28 cellular contexts compared by ENCODE assay signal in genomic region chr12:65836419-65837197, GRCh38. TPM values are rescaled to one million over a fixed set of nuclear protein-coding genes. Genes with fewer than 3 reads are reported as not detected.
DNase-seq lines count a peak whose midpoint lies in the region; ATAC-seq, FAIRE-seq and TF ChIP-seq lines count a peak whose summit lies in the region.
"Had no signal": no experiment of that assay in that cellular context is flagged by ENCODE, and none has a peak within 500 bp of the region (broad histone marks: within the 10 kb centered on the region; RNA-seq: fewer than 3 reads in every experiment).

No MANE protein-coding gene starts in this region.

- H3K4me1 ChIP-seq in Panc1 (ENCODE audit: control insufficient read depth, insufficient read depth, low read length) (peaks cover 52% of the 10 kb centered on the region), osteoblast (ENCODE audit: insufficient read depth, low read length) (peaks cover 28% of the 10 kb centered on the region), colonic mucosa (no peaks in the 10 kb centered on the region)
- H3K4me1 ChIP-seq: parathyroid adenoma had no signal

- peak; percentile 79 for FAIRE-seq in H54 (lab: Jason Lieb, UNC)
- FAIRE-seq: endometrium, GM12878, GM19239, H1 had no signal

- POLR2A ChIA-PET in Panc1 (lab: Charles Lee), result interaction anchor here (0.7 kb wide), 1 partner anchor 157 kb away, joined by 6 read pairs; no protein-coding TSS in a partner anchor

- no peak overlapping the region for H3K4me2 ChIP-seq in osteoblast (ENCODE audit: insufficient read depth, low read length)

- peaks cover 97% of the 10 kb centered on the region for H3K79me2 ChIP-seq in osteoblast (ENCODE audit: insufficient read depth, low read length)
- H3K79me2 ChIP-seq: parathyroid adenoma had no signal

- no peak overlapping the region for H2AFZ ChIP-seq in osteoblast (ENCODE audit: low read length)
- H2AFZ ChIP-seq: parathyroid adenoma had no signal

- no peak for DNase-seq in H54 (ENCODE audit: insufficient read length, low spot score)
- DNase-seq in Panc1 (ENCODE audit: low read depth, low spot score), result no peak
- peak; percentile 56 for DNase-seq in cerebellar cortex (ENCODE audit: low spot score)
- no peak for DNase-seq in osteoblast (ENCODE audit: insufficient read length, low spot score, missing footprints)
- DNase-seq in NCI-H1417 treated with DMSO at 0.1 percent for 48 hours (lab: John Stamatoyannopoulos, UW), result no peak
- DNase-seq in coronary artery (ENCODE audit: low spot score), result no peak
- DNase-seq in colonic mucosa, result no peak
- DNase-seq: activated CD4-positive, alpha-beta memory T cell treated with anti-CD3 and anti-CD28 coated beads, Interleukin-2, amount 10 ng/mL, durations not matched to agents 7 days and 5 days; activated CD8-positive, alpha-beta memory T cell treated with anti-CD3 and anti-CD28 coated beads, Interleukin-2, amount 50 U/mL, for 4 hours; activated naive CD4-positive, alpha-beta T cell; activated naive CD8-positive, alpha-beta T cell treated with anti-CD3 and anti-CD28 coated beads, Interleukin-2, amount 50 U/mL, for 24 hours; CD8-positive, alpha-beta memory T cell; central memory CD4-positive, alpha-beta T cell; DMS 273 treated with DMSO at 0.1 percent for 48 hours; dorsolateral prefrontal cortex; immature natural killer cell; NCI-H1694; NCI-H2171; stimulated activated CD4-positive, alpha-beta T cell treated with anti-CD3 and anti-CD28 coated beads, Interleukin-2, amount 100 ng/mL, for 24 hours; T-helper 2 cell had no signal

- intact Hi-C loops in Panc1 (cut with micrococcal nuclease; ENCODE audit: unreplicated experiment) (no loop called here), colonic mucosa (cut with DNase I) (no loop called here)

- H3K9me3 ChIP-seq in Panc1 (ENCODE audit: control insufficient read depth, insufficient read depth, low read depth, low read length) (no peaks in the 10 kb centered on the region), osteoblast (ENCODE audit: low read depth, low read length) (no peaks in the 10 kb centered on the region), colonic mucosa (no peaks in the 10 kb centered on the region)
- H3K9me3 ChIP-seq: thoracic aorta had no signal

- in situ Hi-C loops in Panc1 (cut with HindIII; ENCODE audit: low pct_unique_long_range_greater_than_20kb, low sequenced_read_pairs), result no loop called here

- H3K36me3 ChIP-seq in Panc1 (ENCODE audit: control insufficient read depth, insufficient read depth, low read length) (peaks cover 29% of the 10 kb centered on the region), osteoblast (ENCODE audit: insufficient read depth, low read length) (peaks cover 88% of the 10 kb centered on the region), colonic mucosa (no peaks in the 10 kb centered on the region)
- H3K36me3 ChIP-seq: thoracic aorta had no signal

- no peak overlapping the region for H3K9ac ChIP-seq in colonic mucosa (ENCODE audit: low read depth in 2 of 2, low read length in 2 of 2)
- H3K9ac ChIP-seq: parathyroid adenoma had no signal

- H3K27me3 ChIP-seq in Panc1 (ENCODE audit: control insufficient read depth, insufficient read depth, low read length), result no peaks in the 10 kb centered on the region
- no peaks in the 10 kb centered on the region for H3K27me3 ChIP-seq in osteoblast (ENCODE audit: insufficient read depth, low read length)
- H3K27me3 ChIP-seq in colonic mucosa, result no peaks in the 10 kb centered on the region

- H3K27ac ChIP-seq in Panc1 (ENCODE audit: low read length), result peak overlapping the region; percentile 6; the same call in 1 of the 2 replicates
- H3K27ac ChIP-seq in osteoblast (ENCODE audit: low read depth, low read length), result peak overlapping the region; percentile 0
- H3K27ac ChIP-seq in coronary artery, result no peak overlapping the region
- H3K27ac ChIP-seq in colonic mucosa, result no peak overlapping the region
- H3K27ac ChIP-seq: dorsolateral prefrontal cortex, parathyroid adenoma, thoracic aorta had no signal

- CTCF ChIA-PET in Panc1 (lab: Charles Lee), result no interaction called here

- H3K4me3 ChIP-seq in Panc1 (ENCODE audit: low read depth in 2 of 2, low read length in 2 of 2) (no peak overlapping the region), osteoblast (ENCODE audit: insufficient read depth, low read length) (no peak overlapping the region), coronary artery (no peak overlapping the region), colonic mucosa (no peak overlapping the region)
- H3K4me3 ChIP-seq: dorsolateral prefrontal cortex, GM12878, thoracic aorta had no signal

- peaks cover 5% of the 10 kb centered on the region for H4K20me1 ChIP-seq in osteoblast (ENCODE audit: insufficient read depth, low read length)

- TF ChIP-seq POLR2A in H54 (IDR thresholded peaks at IDR 0.05; ENCODE audit: low read depth, low read length), result no peak

- TF ChIP-seq CTCF in Panc1 (IDR thresholded peaks at IDR 0.05), result no peak
- no peak for TF ChIP-seq CTCF in osteoblast (IDR thresholded peaks at IDR 0.05; ENCODE audit: extremely low read depth, low read depth, low read length)
- TF ChIP-seq CTCF in coronary artery (IDR thresholded peaks at IDR 0.05), result no peak
- TF ChIP-seq CTCF in colonic mucosa (IDR thresholded peaks at IDR 0.05), result no peak

- no TSS peak for BruUV-seq in Panc1 (replicated peaks; lab: Mats Ljungman, UMichigan)

- ATAC-seq in Panc1, result peak; percentile 54; the same call in 1 of the 2 replicates
- ATAC-seq: activated naive CD8-positive, alpha-beta T cell treated with anti-CD3 and anti-CD28 coated beads, Interleukin-2, amount 50 U/mL, for 24 hours; GM12878; left lobe of liver had no signal

RNA-seq across cellular contexts. Expression of gene HMGA2, which starts 12.3 kb away (rescaled TPM):
- total RNA-seq in Panc1 (2021; ENCODE audit: unreplicated experiment) (61.4 TPM), osteoblast (15.9 and 19.7 TPM in 2 replicates), colonic mucosa (1 to 10 TPM; 5.1 to 8.3 TPM)
- polyA plus RNA-seq in Panc1 (2012; ENCODE audit: insufficient read length), result 66.2 TPM
- total RNA-seq: activated CD4-positive, alpha-beta memory T cell treated with anti-CD3 and anti-CD28 coated beads, Interleukin-2, amount 10 ng/mL, durations not matched to agents 7 days and 5 days; CD8-positive, alpha-beta memory T cell; NCI-H460 had no signal
- polyA plus RNA-seq: CD8-positive, alpha-beta memory T cell had no signal

Comparison
In these comparisons a context has a peak if more than half of its experiments do, and no peak if none do; other contexts are left out.
1. H3K27ac ChIP-seq: peak in Panc1 (single experiment) and osteoblast (single experiment); none in coronary artery (0 of 2) and colonic mucosa (single experiment).